In genomic region chr17:5078106-5079028, GRCh38 we compare ENCODE assay signal across 1 cellular context.
TF ChIP-seq lines count a peak whose summit lies in the region.

TSS of gene ZFP3 (plus strand) at chr17:5078467. CDS start at chr17:5091505, 13,038 bp downstream.

TF ChIP-seq in GM12878, 131 proteins besides CTCF, POLR2A, EP300 and RAD21 (continued from another document and continues in another):
- TF ChIP-seq REST (IDR thresholded peaks at IDR 0.05; ENCODE audit: low read depth, low read length) = no peak
- peak; percentile 81 for TF ChIP-seq BCL3 (IDR thresholded peaks at IDR 0.05; ENCODE audit: borderline replicate concordance, insufficient read depth, low read depth, low read length, poor library complexity, severe bottlenecking)
- TF ChIP-seq POU2F2 (IDR thresholded peaks at IDR 0.05; ENCODE audit: borderline replicate concordance, low read depth, low read length) = no peak; the same call in 1 of the 3 replicates
- peak; percentile 33; the same call in 1 of the 2 replicates for TF ChIP-seq MAX (IDR thresholded peaks at IDR 0.05; ENCODE audit: low read depth, low read length)
- TF ChIP-seq BHLHE40 (IDR thresholded peaks at IDR 0.05; ENCODE audit: borderline replicate concordance in 1 of 2, low read depth in 2 of 2, low read length in 1 of 2) = peak in 1 of 2 experiments; percentile 39; a peak in 2 of 4 replicates
- peak; percentile 16 for TF ChIP-seq RELA (IDR thresholded peaks at IDR 0.05; ENCODE audit: borderline replicate concordance, partially characterized antibody)
- TF ChIP-seq RAD51 (IDR thresholded peaks at IDR 0.05) = peak; percentile 35; the same call in 1 of the 2 replicates
- peak; percentile 64; the same call in 1 of the 2 replicates for TF ChIP-seq POLR2AphosphoS2 (IDR thresholded peaks at IDR 0.05; ENCODE audit: low read depth, low read length)
- no peak for TF ChIP-seq ZSCAN29 (IDR thresholded peaks at IDR 0.05)
- TF ChIP-seq SKIL (IDR thresholded peaks at IDR 0.05; ENCODE audit: low read depth, poor library complexity, severe bottlenecking) = peak; percentile 87
- peak; percentile 65 for TF ChIP-seq MXI1 (IDR thresholded peaks at IDR 0.05; ENCODE audit: low read depth, low read length)
- TF ChIP-seq SP1 (IDR thresholded peaks at IDR 0.05; ENCODE audit: low read depth, low read length) = peak; percentile 54
- peak; percentile 89 for TF ChIP-seq DPF2 (IDR thresholded peaks at IDR 0.05)
- peak; percentile 9; the same call in 1 of the 2 replicates for TF ChIP-seq TBL1XR1 (IDR thresholded peaks at IDR 0.05; ENCODE audit: low read depth, low read length)
- peak; percentile 54 for TF ChIP-seq HCFC1 (IDR thresholded peaks at IDR 0.05; ENCODE audit: low read length)
- no peak for TF ChIP-seq NFYA (IDR thresholded peaks at IDR 0.05; ENCODE audit: borderline replicate concordance, low read depth, low read length)
- no peak for TF ChIP-seq MTA3 (IDR thresholded peaks at IDR 0.05; ENCODE audit: borderline replicate concordance, low read length)
- peak; percentile 89 for TF ChIP-seq MYC (IDR thresholded peaks at IDR 0.05; ENCODE audit: insufficient read depth, insufficient read length, insufficient replicate concordance, low read length, severe bottlenecking)
- TF ChIP-seq RELB (IDR thresholded peaks at IDR 0.05; ENCODE audit: low read depth) = peak; percentile 48; the same call in 1 of the 2 replicates
- 0 out of 2 replicates have a peak, but pooled peaks have one; percentile 28 for TF ChIP-seq CBX5 (IDR thresholded peaks at IDR 0.05; ENCODE audit: low read depth)
- 0 out of 2 replicates have a peak, but pooled peaks have one; percentile 20 for TF ChIP-seq ZNF217 (IDR thresholded peaks at IDR 0.05)
- peak; percentile 12 for TF ChIP-seq NBN (IDR thresholded peaks at IDR 0.05)
- 0 out of 2 replicates have a peak, but pooled peaks have one; percentile 41 for TF ChIP-seq ZNF24 (IDR thresholded peaks at IDR 0.05)
- TF ChIP-seq RUNX3 (IDR thresholded peaks at IDR 0.05; ENCODE audit: low read length) = peak; percentile 88
- TF ChIP-seq, protein P1, sequence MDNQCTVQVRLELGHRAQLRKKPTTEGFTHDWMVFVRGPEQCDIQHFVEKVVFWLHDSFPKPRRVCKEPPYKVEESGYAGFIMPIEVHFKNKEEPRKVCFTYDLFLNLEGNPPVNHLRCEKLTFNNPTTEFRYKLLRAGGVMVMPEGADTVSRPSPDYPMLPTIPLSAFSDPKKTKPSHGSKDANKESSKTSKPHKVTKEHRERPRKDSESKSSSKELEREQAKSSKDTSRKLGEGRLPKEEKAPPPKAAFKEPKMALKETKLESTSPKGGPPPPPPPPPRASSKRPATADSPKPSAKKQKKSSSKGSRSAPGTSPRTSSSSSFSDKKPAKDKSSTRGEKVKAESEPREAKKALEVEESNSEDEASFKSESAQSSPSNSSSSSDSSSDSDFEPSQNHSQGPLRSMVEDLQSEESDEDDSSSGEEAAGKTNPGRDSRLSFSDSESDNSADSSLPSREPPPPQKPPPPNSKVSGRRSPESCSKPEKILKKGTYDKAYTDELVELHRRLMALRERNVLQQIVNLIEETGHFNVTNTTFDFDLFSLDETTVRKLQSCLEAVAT (IDR thresholded peaks at IDR 0.05) = peak; percentile 62
- peak; percentile 24 for TF ChIP-seq KLF5 (IDR thresholded peaks at IDR 0.05; ENCODE audit: partially characterized antibody)
- TF ChIP-seq YY1 (IDR thresholded peaks at IDR 0.05; ENCODE audit: low read depth, low read length) = peak; percentile 86
- peak; percentile 7; the same call in 1 of the 2 replicates for TF ChIP-seq IRF3 (IDR thresholded peaks at IDR 0.05)
- no peak for TF ChIP-seq ZNF384 (IDR thresholded peaks at IDR 0.05; ENCODE audit: borderline replicate concordance, low read depth, low read length)
- TF ChIP-seq, protein P2, sequence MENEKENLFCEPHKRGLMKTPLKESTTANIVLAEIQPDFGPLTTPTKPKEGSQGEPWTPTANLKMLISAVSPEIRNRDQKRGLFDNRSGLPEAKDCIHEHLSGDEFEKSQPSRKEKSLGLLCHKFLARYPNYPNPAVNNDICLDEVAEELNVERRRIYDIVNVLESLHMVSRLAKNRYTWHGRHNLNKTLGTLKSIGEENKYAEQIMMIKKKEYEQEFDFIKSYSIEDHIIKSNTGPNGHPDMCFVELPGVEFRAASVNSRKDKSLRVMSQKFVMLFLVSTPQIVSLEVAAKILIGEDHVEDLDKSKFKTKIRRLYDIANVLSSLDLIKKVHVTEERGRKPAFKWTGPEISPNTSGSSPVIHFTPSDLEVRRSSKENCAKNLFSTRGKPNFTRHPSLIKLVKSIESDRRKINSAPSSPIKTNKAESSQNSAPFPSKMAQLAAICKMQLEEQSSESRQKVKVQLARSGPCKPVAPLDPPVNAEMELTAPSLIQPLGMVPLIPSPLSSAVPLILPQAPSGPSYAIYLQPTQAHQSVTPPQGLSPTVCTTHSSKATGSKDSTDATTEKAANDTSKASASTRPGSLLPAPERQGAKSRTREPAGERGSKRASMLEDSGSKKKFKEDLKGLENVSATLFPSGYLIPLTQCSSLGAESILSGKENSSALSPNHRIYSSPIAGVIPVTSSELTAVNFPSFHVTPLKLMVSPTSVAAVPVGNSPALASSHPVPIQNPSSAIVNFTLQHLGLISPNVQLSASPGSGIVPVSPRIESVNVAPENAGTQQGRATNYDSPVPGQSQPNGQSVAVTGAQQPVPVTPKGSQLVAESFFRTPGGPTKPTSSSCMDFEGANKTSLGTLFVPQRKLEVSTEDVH (IDR thresholded peaks at IDR 0.05; ENCODE audit: low read depth, partially characterized antibody) = peak; percentile 50
- TF ChIP-seq PBX3 (IDR thresholded peaks at IDR 0.05; ENCODE audit: insufficient replicate concordance, low read depth, low read length) = peak; percentile 52
- peak; percentile 22; the same call in 1 of the 2 replicates for TF ChIP-seq BCL11A (IDR thresholded peaks at IDR 0.05; ENCODE audit: low read depth, low read length)
- 0 out of 2 replicates have a peak, but pooled peaks have one; percentile 26 for TF ChIP-seq BACH1 (IDR thresholded peaks at IDR 0.05; ENCODE audit: borderline replicate concordance)
- TF ChIP-seq NR2C1 (IDR thresholded peaks at IDR 0.05) = peak; percentile 47; the same call in 1 of the 2 replicates
- no peak for TF ChIP-seq TCF7 (IDR thresholded peaks at IDR 0.05; ENCODE audit: borderline replicate concordance)
- TF ChIP-seq IRF4 (IDR thresholded peaks at IDR 0.05; ENCODE audit: low read depth, low read length) = no peak
- TF ChIP-seq SMAD5 (IDR thresholded peaks at IDR 0.05; ENCODE audit: low read depth) = peak; percentile 21; the same call in 1 of the 2 replicates
- peak; percentile 22; the same call in 1 of the 2 replicates for TF ChIP-seq ATF7 (IDR thresholded peaks at IDR 0.05; ENCODE audit: low read depth)
- TF ChIP-seq ZBTB4 (CRISPR knock-in tag; IDR thresholded peaks at IDR 0.05) = no peak
- no peak for TF ChIP-seq EZH2 (IDR thresholded peaks at IDR 0.05; ENCODE audit: borderline replicate concordance, control insufficient read depth, low read depth, low read length)
- TF ChIP-seq POLR2AphosphoS5 (IDR thresholded peaks at IDR 0.05; ENCODE audit: low read length) = peak; percentile 80; the same call in 1 of the 2 replicates
- no peak for TF ChIP-seq CHD1 (IDR thresholded peaks at IDR 0.05; ENCODE audit: low read depth, low read length)
